1 cellular context compared by ENCODE assay signal in genomic region chr15:67761343-67761742, GRCh38.
A peak's percentile ranks its signal among the peaks of the same experiment; 100 is the strongest.
TF ChIP-seq lines count a peak whose summit lies in the region.

No MANE protein-coding gene starts in this region.

TF ChIP-seq in HepG2, 621 proteins besides CTCF, POLR2A, EP300 and RAD21 (continued from another document):
- TF ChIP-seq HIC2 (CRISPR knock-in tag; IDR thresholded peaks at IDR 0.05; ENCODE audit: low read depth), result 0 out of 2 replicates have a peak, but pooled peaks have one; percentile 24
- TF ChIP-seq TIGD3 (CRISPR knock-in tag; IDR thresholded peaks at IDR 0.05; ENCODE audit: borderline replicate concordance), result no peak
- no peak for TF ChIP-seq HDAC6 (IDR thresholded peaks at IDR 0.05; ENCODE audit: low read depth, low read length)
- no peak for TF ChIP-seq SOX13 (IDR thresholded peaks at IDR 0.05)
- no peak for TF ChIP-seq SOX13 (CRISPR knock-in tag; conservative IDR thresholded peaks at IDR 0.05 in 1 of 2, IDR thresholded peaks at IDR 0.05 in 1 of 2)
- no peak for TF ChIP-seq KLF13 (CRISPR knock-in tag; IDR thresholded peaks at IDR 0.05)
- TF ChIP-seq ZNF263 (CRISPR knock-in tag; IDR thresholded peaks at IDR 0.05), result no peak
- no peak for TF ChIP-seq KDM5A (IDR thresholded peaks at IDR 0.05; ENCODE audit: borderline replicate concordance, low read length)
- no peak for TF ChIP-seq SNAPC2 (CRISPR knock-in tag; IDR thresholded peaks at IDR 0.05)
- no peak for TF ChIP-seq YEATS2 (CRISPR knock-in tag; IDR thresholded peaks at IDR 0.05; ENCODE audit: borderline replicate concordance)
- peak; percentile 78 for TF ChIP-seq HNF4A (CRISPR knock-in tag; IDR thresholded peaks at IDR 0.05)
- no peak for TF ChIP-seq HNRNPK (IDR thresholded peaks at IDR 0.05; ENCODE audit: low read depth, low read length, poor library complexity, severe bottlenecking)
- no peak for TF ChIP-seq RFXANK (CRISPR knock-in tag; IDR thresholded peaks at IDR 0.05)
- no peak for TF ChIP-seq GFI1 (CRISPR knock-in tag; IDR thresholded peaks at IDR 0.05; ENCODE audit: borderline replicate concordance)
- no peak for TF ChIP-seq TEAD3 (CRISPR knock-in tag; optimal IDR thresholded peaks at IDR 0.05; ENCODE audit: borderline replicate concordance)
- peak; percentile 60; the same call in 1 of the 2 replicates for TF ChIP-seq TBX2 (CRISPR knock-in tag; IDR thresholded peaks at IDR 0.05; ENCODE audit: borderline replicate concordance)
- TF ChIP-seq RARG (CRISPR knock-in tag; IDR thresholded peaks at IDR 0.05; ENCODE audit: low read depth), result no peak
- no peak for TF ChIP-seq ZNF878 (CRISPR knock-in tag; IDR thresholded peaks at IDR 0.05)
- TF ChIP-seq ZBTB39 (CRISPR knock-in tag; IDR thresholded peaks at IDR 0.05), result no peak
- no peak for TF ChIP-seq ZBTB38 (CRISPR knock-in tag; IDR thresholded peaks at IDR 0.05)
- no peak for TF ChIP-seq DPF2 (CRISPR knock-in tag; IDR thresholded peaks at IDR 0.05; ENCODE audit: borderline replicate concordance, low read depth)
- TF ChIP-seq ZNF333 (CRISPR knock-in tag; IDR thresholded peaks at IDR 0.05; ENCODE audit: borderline replicate concordance), result no peak
- no peak for TF ChIP-seq KDM5B (CRISPR knock-in tag; IDR thresholded peaks at IDR 0.05; ENCODE audit: borderline replicate concordance)
TF ChIP-seq in HepG2: peak in this region for 5.
